In genomic region chr21:14875704-14876364, GRCh38 we compare ENCODE assay signal across 1 cellular context.
TF ChIP-seq lines count a peak whose summit lies in the region.

No MANE protein-coding gene starts in this region.

TF ChIP-seq in K562, 482 proteins besides CTCF, POLR2A, EP300 and RAD21 (continued from another document):
- TF ChIP-seq TEAD4 (IDR thresholded peaks at IDR 0.05; ENCODE audit: low read length) (no peak), TEAD4 (CRISPR knock-in tag; IDR thresholded peaks at IDR 0.05; ENCODE audit: borderline replicate concordance) (no peak)
